1 cellular context compared by ENCODE assay signal in the genomic region with DNA sequence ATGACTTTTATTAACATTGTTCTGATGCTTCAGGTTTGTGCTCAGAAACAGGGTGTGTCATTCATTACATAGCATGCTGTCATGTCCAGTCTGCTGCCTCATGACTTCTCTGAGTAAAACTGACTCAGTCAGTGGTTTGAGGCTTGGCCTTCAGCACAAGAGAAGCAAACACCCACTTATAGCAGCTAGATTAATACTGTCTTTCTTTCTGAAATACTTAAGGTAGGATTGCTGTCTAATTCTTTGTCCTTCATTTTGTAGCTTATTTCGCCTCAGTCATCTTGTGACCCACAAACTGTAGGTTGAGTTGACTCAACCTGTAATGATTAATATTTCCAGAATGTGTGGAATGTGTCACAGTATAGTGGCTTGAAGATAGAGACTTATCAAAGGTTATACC.
TF ChIP-seq lines count a peak whose summit lies in the region.

No MANE protein-coding gene starts in this region.

TF ChIP-seq in GM12878, 131 proteins besides CTCF, POLR2A, EP300 and RAD21 (continued from another document):
- TF ChIP-seq CUX1 (IDR thresholded peaks at IDR 0.05; ENCODE audit: insufficient replicate concordance, low read depth, low read length) = no peak
- TF ChIP-seq BMI1 (IDR thresholded peaks at IDR 0.05; ENCODE audit: borderline replicate concordance) = no peak
- no peak for TF ChIP-seq IRF5 (IDR thresholded peaks at IDR 0.05; ENCODE audit: borderline replicate concordance)
- TF ChIP-seq RB1 (IDR thresholded peaks at IDR 0.05; ENCODE audit: borderline replicate concordance) = no peak
- TF ChIP-seq SMAD5 (IDR thresholded peaks at IDR 0.05; ENCODE audit: low read depth) = no peak
- no peak for TF ChIP-seq ZBED1 (IDR thresholded peaks at IDR 0.05; ENCODE audit: borderline replicate concordance)
- TF ChIP-seq, protein P1, sequence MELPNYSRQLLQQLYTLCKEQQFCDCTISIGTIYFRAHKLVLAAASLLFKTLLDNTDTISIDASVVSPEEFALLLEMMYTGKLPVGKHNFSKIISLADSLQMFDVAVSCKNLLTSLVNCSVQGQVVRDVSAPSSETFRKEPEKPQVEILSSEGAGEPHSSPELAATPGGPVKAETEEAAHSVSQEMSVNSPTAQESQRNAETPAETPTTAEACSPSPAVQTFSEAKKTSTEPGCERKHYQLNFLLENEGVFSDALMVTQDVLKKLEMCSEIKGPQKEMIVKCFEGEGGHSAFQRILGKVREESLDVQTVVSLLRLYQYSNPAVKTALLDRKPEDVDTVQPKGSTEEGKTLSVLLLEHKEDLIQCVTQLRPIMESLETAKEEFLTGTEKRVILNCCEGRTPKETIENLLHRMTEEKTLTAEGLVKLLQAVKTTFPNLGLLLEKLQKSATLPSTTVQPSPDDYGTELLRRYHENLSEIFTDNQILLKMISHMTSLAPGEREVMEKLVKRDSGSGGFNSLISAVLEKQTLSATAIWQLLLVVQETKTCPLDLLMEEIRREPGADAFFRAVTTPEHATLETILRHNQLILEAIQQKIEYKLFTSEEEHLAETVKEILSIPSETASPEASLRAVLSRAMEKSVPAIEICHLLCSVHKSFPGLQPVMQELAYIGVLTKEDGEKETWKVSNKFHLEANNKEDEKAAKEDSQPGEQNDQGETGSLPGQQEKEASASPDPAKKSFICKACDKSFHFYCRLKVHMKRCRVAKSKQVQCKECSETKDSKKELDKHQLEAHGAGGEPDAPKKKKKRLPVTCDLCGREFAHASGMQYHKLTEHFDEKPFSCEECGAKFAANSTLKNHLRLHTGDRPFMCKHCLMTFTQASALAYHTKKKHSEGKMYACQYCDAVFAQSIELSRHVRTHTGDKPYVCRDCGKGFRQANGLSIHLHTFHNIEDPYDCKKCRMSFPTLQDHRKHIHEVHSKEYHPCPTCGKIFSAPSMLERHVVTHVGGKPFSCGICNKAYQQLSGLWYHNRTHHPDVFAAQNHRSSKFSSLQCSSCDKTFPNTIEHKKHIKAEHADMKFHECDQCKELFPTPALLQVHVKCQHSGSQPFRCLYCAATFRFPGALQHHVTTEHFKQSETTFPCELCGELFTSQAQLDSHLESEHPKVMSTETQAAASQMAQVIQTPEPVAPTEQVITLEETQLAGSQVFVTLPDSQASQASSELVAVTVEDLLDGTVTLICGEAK (IDR thresholded peaks at IDR 0.05; ENCODE audit: borderline replicate concordance) = no peak
- TF ChIP-seq SPI1 (IDR thresholded peaks at IDR 0.05; ENCODE audit: borderline replicate concordance, insufficient read depth, low read depth, low read length) = no peak
- no peak for TF ChIP-seq MYB (IDR thresholded peaks at IDR 0.05; ENCODE audit: borderline replicate concordance, low read depth, low read length)
- no peak for TF ChIP-seq STAT3 (IDR thresholded peaks at IDR 0.05; ENCODE audit: low read depth, low read length)
- TF ChIP-seq SUZ12 (IDR thresholded peaks at IDR 0.05; ENCODE audit: unreplicated experiment) = no peak
- no peak for TF ChIP-seq HDAC2 (IDR thresholded peaks at IDR 0.05)
- TF ChIP-seq, protein P2, sequence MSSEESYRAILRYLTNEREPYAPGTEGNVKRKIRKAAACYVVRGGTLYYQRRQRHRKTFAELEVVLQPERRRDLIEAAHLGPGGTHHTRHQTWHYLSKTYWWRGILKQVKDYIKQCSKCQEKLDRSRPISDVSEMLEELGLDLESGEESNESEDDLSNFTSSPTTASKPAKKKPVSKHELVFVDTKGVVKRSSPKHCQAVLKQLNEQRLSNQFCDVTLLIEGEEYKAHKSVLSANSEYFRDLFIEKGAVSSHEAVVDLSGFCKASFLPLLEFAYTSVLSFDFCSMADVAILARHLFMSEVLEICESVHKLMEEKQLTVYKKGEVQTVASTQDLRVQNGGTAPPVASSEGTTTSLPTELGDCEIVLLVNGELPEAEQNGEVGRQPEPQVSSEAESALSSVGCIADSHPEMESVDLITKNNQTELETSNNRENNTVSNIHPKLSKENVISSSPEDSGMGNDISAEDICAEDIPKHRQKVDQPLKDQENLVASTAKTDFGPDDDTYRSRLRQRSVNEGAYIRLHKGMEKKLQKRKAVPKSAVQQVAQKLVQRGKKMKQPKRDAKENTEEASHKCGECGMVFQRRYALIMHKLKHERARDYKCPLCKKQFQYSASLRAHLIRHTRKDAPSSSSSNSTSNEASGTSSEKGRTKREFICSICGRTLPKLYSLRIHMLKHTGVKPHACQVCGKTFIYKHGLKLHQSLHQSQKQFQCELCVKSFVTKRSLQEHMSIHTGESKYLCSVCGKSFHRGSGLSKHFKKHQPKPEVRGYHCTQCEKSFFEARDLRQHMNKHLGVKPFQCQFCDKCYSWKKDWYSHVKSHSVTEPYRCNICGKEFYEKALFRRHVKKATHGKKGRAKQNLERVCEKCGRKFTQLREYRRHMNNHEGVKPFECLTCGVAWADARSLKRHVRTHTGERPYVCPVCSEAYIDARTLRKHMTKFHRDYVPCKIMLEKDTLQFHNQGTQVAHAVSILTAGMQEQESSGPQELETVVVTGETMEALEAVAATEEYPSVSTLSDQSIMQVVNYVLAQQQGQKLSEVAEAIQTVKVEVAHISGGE (CRISPR knock-in tag; IDR thresholded peaks at IDR 0.05) = no peak
- TF ChIP-seq IKZF2 (IDR thresholded peaks at IDR 0.05) = no peak
- TF ChIP-seq, protein P3, sequence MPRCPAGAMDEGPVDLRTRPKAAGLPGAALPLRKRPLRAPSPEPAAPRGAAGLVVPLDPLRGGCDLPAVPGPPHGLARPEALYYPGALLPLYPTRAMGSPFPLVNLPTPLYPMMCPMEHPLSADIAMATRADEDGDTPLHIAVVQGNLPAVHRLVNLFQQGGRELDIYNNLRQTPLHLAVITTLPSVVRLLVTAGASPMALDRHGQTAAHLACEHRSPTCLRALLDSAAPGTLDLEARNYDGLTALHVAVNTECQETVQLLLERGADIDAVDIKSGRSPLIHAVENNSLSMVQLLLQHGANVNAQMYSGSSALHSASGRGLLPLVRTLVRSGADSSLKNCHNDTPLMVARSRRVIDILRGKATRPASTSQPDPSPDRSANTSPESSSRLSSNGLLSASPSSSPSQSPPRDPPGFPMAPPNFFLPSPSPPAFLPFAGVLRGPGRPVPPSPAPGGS (IDR thresholded peaks at IDR 0.05; ENCODE audit: borderline replicate concordance, insufficient read depth, low read depth, low read length, poor library complexity, severe bottlenecking) = peak; percentile 28
- TF ChIP-seq BCL11A (IDR thresholded peaks at IDR 0.05; ENCODE audit: low read depth, low read length) = peak; percentile 41; the same call in 1 of the 2 replicates
- TF ChIP-seq JUNB (IDR thresholded peaks at IDR 0.05) = peak; percentile 23; the same call in 1 of the 2 replicates
